1 cellular context compared by ENCODE assay signal in the genomic region with DNA sequence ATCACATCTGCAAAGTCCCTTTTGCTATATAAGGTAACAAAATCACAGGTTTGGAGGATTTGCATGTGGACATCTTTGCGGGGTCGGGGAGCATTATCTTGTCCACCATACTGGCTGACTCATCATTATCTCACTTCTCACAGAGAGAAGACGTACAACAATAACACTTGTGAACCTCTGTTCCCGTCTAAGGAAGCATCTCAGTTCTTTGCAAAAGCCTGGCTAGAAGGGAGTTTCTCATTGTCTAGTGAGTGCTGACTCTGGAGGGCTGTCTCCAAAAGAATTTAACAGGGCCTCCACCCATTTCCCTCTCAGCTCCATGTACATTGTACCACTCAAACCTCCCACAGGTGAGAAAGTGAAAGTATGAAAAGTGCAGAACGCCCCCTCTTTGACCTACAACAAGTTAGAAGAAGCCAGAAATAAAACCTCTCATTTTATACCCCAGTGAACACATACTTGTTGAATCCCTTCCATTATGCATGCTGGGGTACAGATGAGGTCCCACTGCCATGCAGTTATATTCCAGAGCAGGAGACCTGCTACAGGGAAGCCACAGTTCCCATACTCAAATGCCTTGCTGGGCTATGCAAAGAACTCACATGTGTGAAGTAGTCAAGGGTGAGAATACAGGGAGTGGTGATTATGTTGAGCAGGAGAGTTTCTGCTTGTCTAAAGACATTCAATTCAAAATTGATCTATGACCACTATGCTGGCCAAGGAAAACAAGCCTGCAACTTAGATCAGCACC.
TF ChIP-seq lines count a peak whose summit lies in the region.

No MANE protein-coding gene starts in this region.

TF ChIP-seq in SK-N-SH, 30 proteins besides CTCF, POLR2A, EP300 and RAD21:
- TF ChIP-seq YY1 (IDR thresholded peaks at IDR 0.05; ENCODE audit: low read depth) (peak; percentile 40; the same call in 1 of the 2 replicates), JUND (IDR thresholded peaks at IDR 0.05) (0 out of 2 replicates have a peak, but pooled peaks have one; percentile 36), ELF1 (IDR thresholded peaks at IDR 0.05) (no peak), TCF12 (IDR thresholded peaks at IDR 0.05) (peak; percentile 29; the same call in 1 of the 2 replicates), NFIC (IDR thresholded peaks at IDR 0.05; ENCODE audit: borderline replicate concordance) (no peak)
- TF ChIP-seq, protein P1, sequence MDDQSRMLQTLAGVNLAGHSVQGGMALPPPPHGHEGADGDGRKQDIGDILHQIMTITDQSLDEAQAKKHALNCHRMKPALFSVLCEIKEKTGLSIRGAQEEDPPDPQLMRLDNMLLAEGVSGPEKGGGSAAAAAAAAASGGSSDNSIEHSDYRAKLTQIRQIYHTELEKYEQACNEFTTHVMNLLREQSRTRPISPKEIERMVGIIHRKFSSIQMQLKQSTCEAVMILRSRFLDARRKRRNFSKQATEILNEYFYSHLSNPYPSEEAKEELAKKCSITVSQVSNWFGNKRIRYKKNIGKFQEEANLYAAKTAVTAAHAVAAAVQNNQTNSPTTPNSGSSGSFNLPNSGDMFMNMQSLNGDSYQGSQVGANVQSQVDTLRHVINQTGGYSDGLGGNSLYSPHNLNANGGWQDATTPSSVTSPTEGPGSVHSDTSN (IDR thresholded peaks at IDR 0.05): peak; percentile 44; the same call in 1 of the 2 replicates
TF ChIP-seq in SK-N-SH: peak in this region for 4.
